ENCODE assay signal across 18 cellular contexts in genomic region chr2:177324797-177325196, GRCh38.
A peak's percentile ranks its signal among the peaks of the same experiment; 100 is the strongest.
DNase-seq lines count a peak whose midpoint lies in the region; ATAC-seq and TF ChIP-seq lines count a peak whose summit lies in the region.
"Had no signal": no experiment of that assay in that cellular context is flagged by ENCODE, and none has a peak within 500 bp of the region (broad histone marks: within the 10 kb centered on the region; RNA-seq: fewer than 3 reads in every experiment).

No MANE protein-coding gene starts in this region.

- no TSS peak for BruUV-seq in mammary epithelial cell (replicated peaks; lab: Mats Ljungman, UMichigan)

- in situ Hi-C loops in mammary epithelial cell (cut with MboI; ENCODE audit: low sequenced_read_pairs in 2 of 2) = loop anchor here (5.0 to 25.0 kb wide), 5 partner anchors 60 to 438 kb away; partner anchors contain the start of gene NFE2L2 (in 1 of the 2)
- in situ Hi-C loops in transverse colon (cut with MboI; ENCODE audit: low pct_ligation_motif_present in 1 of 4, low pct_unique_long_range_greater_than_20kb in 1 of 4, low sequenced_read_pairs in 3 of 4) = loop anchor here in 2 of 4 donors (25.0 kb wide), 2 partner anchors 288 to 413 kb away; a partner anchor contains a TSS

- no peak for TF ChIP-seq EP300 in transverse colon (IDR thresholded peaks at IDR 0.05; ENCODE audit: low read depth)

- dilution Hi-C loops in mammary epithelial cell (cut with HindIII; ENCODE audit: low sequenced_read_pairs) = no loop called here

- H3K4me3 ChIP-seq in mammary epithelial cell (replicated peaks in 1 of 3; ENCODE audit: insufficient read depth in 1 of 3, low read depth in 2 of 3, low read length in 3 of 3) (no peak overlapping the region), left lung (no peak overlapping the region), transverse colon (no peak overlapping the region)
- H3K4me3 ChIP-seq: HAP-1 had no signal

- peak; percentile 36 for ATAC-seq in left lung
- no peak for ATAC-seq in HG03095 (IDR thresholded peaks at IDR 0.05; ENCODE audit: unreplicated experiment)
- ATAC-seq: CD8-positive, alpha-beta T cell had no signal

- no peaks in the 10 kb centered on the region for H4K20me1 ChIP-seq in mammary epithelial cell (ENCODE audit: insufficient read depth, low read length)

- intact Hi-C loops in mammary epithelial cell (cut with micrococcal nuclease) = no loop called here
- intact Hi-C loops in left lung (cut with DNase I) = no loop called here
- intact Hi-C loops in transverse colon (cut with DNase I; ENCODE audit: low total_unique reads) = no loop called here

- TF ChIP-seq POLR2A in transverse colon (IDR thresholded peaks at IDR 0.05) = no peak

- H3K79me2 ChIP-seq in mammary epithelial cell (ENCODE audit: insufficient read depth, low read length) = no peaks in the 10 kb centered on the region

- TF ChIP-seq CTCF in mammary epithelial cell (conservative IDR thresholded peaks at IDR 0.05 in 1 of 2, IDR thresholded peaks at IDR 0.05 in 1 of 2; ENCODE audit: extremely low read depth in 1 of 2, insufficient read depth in 1 of 2, low read depth in 1 of 2, low read length in 2 of 2) (no peak), left lung (IDR thresholded peaks at IDR 0.05) (no peak), transverse colon (IDR thresholded peaks at IDR 0.05) (no peak)

- H3K4me2 ChIP-seq in mammary epithelial cell (ENCODE audit: insufficient read depth, low read depth, low read length) = peak overlapping the region; percentile 39

- H3K27ac ChIP-seq in mammary epithelial cell (ENCODE audit: insufficient read depth, low read depth, low read length) = peak overlapping the region; percentile 1
- H3K27ac ChIP-seq in left lung = no peak overlapping the region
- H3K27ac ChIP-seq in transverse colon = peak overlapping the region in 3 of 4 donors; percentile 10 to 32 (median 18)
- H3K27ac ChIP-seq: HL-60, RWPE1 had no signal

- H3K27me3 ChIP-seq in mammary epithelial cell (ENCODE audit: insufficient read depth, low read length) (no peaks in the 10 kb centered on the region), left lung (no peaks in the 10 kb centered on the region), transverse colon (no peaks in the 10 kb centered on the region)

- no peak overlapping the region for H3K9ac ChIP-seq in mammary epithelial cell (ENCODE audit: insufficient read depth, low read length)

- 67% methylated on average over 3 of the region's 3 CpGs for WGBS in mammary epithelial cell (ENCODE audit: low coverage, missing lambda C conversion rate)
- WGBS in transverse colon (ENCODE audit: low coverage in 1 of 2), 2 donors = 41 to 63% methylated on average over 3 of the region's 3 CpGs

- H2AFZ ChIP-seq in mammary epithelial cell (ENCODE audit: low read depth, low read length) = no peak overlapping the region

- H3K9me3 ChIP-seq in mammary epithelial cell (replicated peaks; ENCODE audit: insufficient read depth, low read length) = no peaks in the 10 kb centered on the region
- no peaks in the 10 kb centered on the region for H3K9me3 ChIP-seq in left lung
- H3K9me3 ChIP-seq in transverse colon = no peaks in the 10 kb centered on the region
- H3K9me3 ChIP-seq: HAP-1 had no signal

- H3K4me1 ChIP-seq in mammary epithelial cell (ENCODE audit: insufficient read depth, low read length) = peaks cover 46% of the 10 kb centered on the region
- H3K4me1 ChIP-seq in left lung = no peaks in the 10 kb centered on the region
- H3K4me1 ChIP-seq in transverse colon = peaks cover 0 to 40% (median 20%) of the 10 kb centered on the region in 4 donors
- H3K4me1 ChIP-seq: HAP-1 had no signal

- H3K36me3 ChIP-seq in mammary epithelial cell (ENCODE audit: insufficient read depth, low read length) (no peaks in the 10 kb centered on the region), left lung (peaks cover 0 to 16% of the 10 kb centered on the region in 2 donors), transverse colon (no peaks in the 10 kb centered on the region)
- H3K36me3 ChIP-seq: HAP-1 had no signal

- peak; percentile 4 for DNase-seq in SIG-M5 treated with dmso at 0.1 percent for 504 hours (lab: John Stamatoyannopoulos, UW; ENCODE audit: unreplicated experiment)
- DNase-seq in SIG-M5 (lab: John Stamatoyannopoulos, UW) = no peak
- no peak for DNase-seq in mammary epithelial cell
- DNase-seq in left lung = no peak
- DNase-seq in transverse colon = no peak
- no peak for DNase-seq in NCI-H1092 treated with DMSO at 0.1 percent for 48 hours (lab: John Stamatoyannopoulos, UW)
- no peak for DNase-seq in NCI-H1417 treated with DMSO at 0.1 percent for 48 hours (lab: John Stamatoyannopoulos, UW)
- DNase-seq: 8988T; CD8-positive, alpha-beta T cell; DMS79 treated with DMSO at 0.1 percent for 48 hours; NCI-H1105; NCI-H1694 treated with DMSO at 0.1 percent for 48 hours; NCI-H345; NK-92 treated with Interleukin-12 subunit alpha and Interleukin-12 subunit beta, amount 100 ng/mL, for 24 hours had no signal

- CTCF ChIA-PET in mammary epithelial cell (lab: Charles Lee; ENCODE audit: low non-redundant PET) = interaction anchor here (0.5 kb wide), 1 partner anchor 160 kb away, joined by 3 read pairs; no protein-coding TSS in a partner anchor

Comparison
In these comparisons a context has a peak if more than half of its experiments do, and no peak if none do; other contexts are left out.
1. H3K27ac ChIP-seq: peak in mammary epithelial cell (single experiment) and transverse colon (3 of 4); none in left lung (0 of 2).